ENCODE assay signal across 8 cellular contexts in genomic region chr17:55444471-55445441, GRCh38. TPM values are rescaled to one million over a fixed set of nuclear protein-coding genes. Genes with fewer than 3 reads are reported as not detected.
DNase-seq lines count a peak whose midpoint lies in the region; ATAC-seq and TF ChIP-seq lines count a peak whose summit lies in the region.

No MANE protein-coding gene starts in this region.

- H3K4me2 ChIP-seq in mammary epithelial cell (ENCODE audit: insufficient read depth, low read depth, low read length), result no peak overlapping the region

- H3K27me3 ChIP-seq in mammary epithelial cell (ENCODE audit: insufficient read depth, low read length), result no peaks in the 10 kb centered on the region

- peak; percentile 40 for DNase-seq in SKM-1 treated with dmso at 0.1 percent for 144 hours (lab: John Stamatoyannopoulos, UW; ENCODE audit: unreplicated experiment)
- no peak for DNase-seq in SKM-1 (lab: John Stamatoyannopoulos, UW; ENCODE audit: unreplicated experiment)
- DNase-seq in fibroblast of gingiva (ENCODE audit: low read depth), result peak; percentile 33
- DNase-seq in activated CD8-positive, alpha-beta memory T cell treated with anti-CD3 and anti-CD28 coated beads, Interleukin-2, amount 50 U/mL, for 48 hours, result no peak
- DNase-seq in mammary epithelial cell, result no peak
- DNase-seq in KG1 (lab: John Stamatoyannopoulos, UW), result no peak
- no peak for DNase-seq in stimulated activated naive CD4-positive, alpha-beta T cell (lab: John Stamatoyannopoulos, UW)

- intact Hi-C loops in mammary epithelial cell (cut with micrococcal nuclease), result no loop called here

- no peaks in the 10 kb centered on the region for H3K9me3 ChIP-seq in mammary epithelial cell (replicated peaks; ENCODE audit: insufficient read depth, low read length)

- no TSS peak for BruUV-seq in mammary epithelial cell (replicated peaks; lab: Mats Ljungman, UMichigan)

- TF ChIP-seq CTCF in mammary epithelial cell (conservative IDR thresholded peaks at IDR 0.05 in 1 of 2, IDR thresholded peaks at IDR 0.05 in 1 of 2; ENCODE audit: extremely low read depth in 1 of 2, insufficient read depth in 1 of 2, low read depth in 1 of 2, low read length in 2 of 2), result no peak

- no peak overlapping the region for H3K4me3 ChIP-seq in mammary epithelial cell (replicated peaks in 1 of 3; ENCODE audit: insufficient read depth in 1 of 3, low read depth in 2 of 3, low read length in 3 of 3)

- no peak overlapping the region for H3K27ac ChIP-seq in mammary epithelial cell (ENCODE audit: insufficient read depth, low read depth, low read length)

- dilution Hi-C loops in mammary epithelial cell (cut with HindIII; ENCODE audit: low sequenced_read_pairs), result no loop called here

- no peaks in the 10 kb centered on the region for H3K79me2 ChIP-seq in mammary epithelial cell (ENCODE audit: insufficient read depth, low read length)

- CTCF ChIA-PET in mammary epithelial cell (lab: Charles Lee; ENCODE audit: low non-redundant PET), result no interaction called here

- in situ Hi-C loops in mammary epithelial cell (cut with MboI; ENCODE audit: low sequenced_read_pairs in 2 of 2), result no loop called here

- ATAC-seq in HG03442 (IDR thresholded peaks at IDR 0.05; ENCODE audit: unreplicated experiment), result peak; percentile 72

- no peak overlapping the region for H3K9ac ChIP-seq in mammary epithelial cell (ENCODE audit: insufficient read depth, low read length)

- 71% methylated on average over 6 of the region's 6 CpGs for WGBS in mammary epithelial cell (ENCODE audit: low coverage, missing lambda C conversion rate)

- no peaks in the 10 kb centered on the region for H4K20me1 ChIP-seq in mammary epithelial cell (ENCODE audit: insufficient read depth, low read length)

- no peak overlapping the region for H2AFZ ChIP-seq in mammary epithelial cell (ENCODE audit: low read depth, low read length)

- H3K4me1 ChIP-seq in mammary epithelial cell (ENCODE audit: insufficient read depth, low read length), result peaks cover 6% of the 10 kb centered on the region

- no peaks in the 10 kb centered on the region for H3K36me3 ChIP-seq in mammary epithelial cell (ENCODE audit: insufficient read depth, low read length)

RNA-seq across cellular contexts. Expression of gene MMD, which starts 23.1 kb away (rescaled TPM):
- 1 to 10 TPM; 7.8 to 9.0 TPM for total RNA-seq in mammary epithelial cell
- polyA plus RNA-seq in mammary epithelial cell, result 4.3 TPM
- 1.9 TPM for polyA minus RNA-seq in mammary epithelial cell

Comparison
In these comparisons a context has a peak if more than half of its experiments do, and no peak if none do; other contexts are left out.
1. DNase-seq: peak in SKM-1 treated with dmso at 0.1 percent for 144 hours (single experiment) and fibroblast of gingiva (single experiment); none in SKM-1 (single experiment), activated CD8-positive, alpha-beta memory T cell treated with anti-CD3 and anti-CD28 coated beads, Interleukin-2, amount 50 U/mL, for 48 hours (single experiment), mammary epithelial cell (single experiment), KG1 (single experiment) and stimulated activated naive CD4-positive, alpha-beta T cell (0 of 6).